23 cellular contexts compared by ENCODE assay signal in genomic region chr9:111886983-111887718, GRCh38. TPM values are rescaled to one million over a fixed set of nuclear protein-coding genes. Genes with fewer than 3 reads are reported as not detected.
DNase-seq lines count a peak whose midpoint lies in the region; ATAC-seq, FAIRE-seq and TF ChIP-seq lines count a peak whose summit lies in the region.
"Had no signal": no experiment of that assay in that cellular context is flagged by ENCODE, and none has a peak within 500 bp of the region (broad histone marks: within the 10 kb centered on the region; RNA-seq: fewer than 3 reads in every experiment).

No MANE protein-coding gene starts in this region.

- DNase-seq in GM12891 (ENCODE audit: insufficient read length, low spot score) (no peak), H54 (ENCODE audit: insufficient read length, low spot score) (no peak), OCI-LY7 (ENCODE audit: low spot score) (peak; percentile 33), esophagus muscularis mucosa (ENCODE audit: extremely low spot score) (peak; percentile 64), GM13976 (ENCODE audit: low spot score) (no peak), UCSD-AML1 (lab: John Stamatoyannopoulos, UW; ENCODE audit: unreplicated experiment) (no peak), heart left ventricle (no peak)
- no peak for DNase-seq in activated CD8-positive, alpha-beta memory T cell treated with anti-CD3 and anti-CD28 coated beads for 24 hours
- DNase-seq: Calu3; CD8-positive, alpha-beta memory T cell; DMS153; IMR-90; NCI-H1105; NCI-H146; NCI-H2029; NCI-H2227 treated with DMSO at 0.1 percent for 48 hours; NCI-H510A; NCI-H748 treated with DMSO at 0.1 percent for 48 hours; Peyer's patch; T-cell had no signal

- peaks cover 28% of the 10 kb centered on the region for H3K4me1 ChIP-seq in OCI-LY7 (ENCODE audit: insufficient read depth, low read length, poor library complexity, severe bottlenecking)
- peaks cover 0 to 1% (median 0%) of the 10 kb centered on the region in 4 donors for H3K4me1 ChIP-seq in esophagus muscularis mucosa
- H3K4me1 ChIP-seq in heart left ventricle = peaks cover 0 to 5% (median 0%) of the 10 kb centered on the region in 12 donors

- in situ Hi-C loops in GM13976 (cut with MboI; ENCODE audit: low sequenced_read_pairs, unreplicated experiment) = no loop called here

- FAIRE-seq in GM12891 (lab: Jason Lieb, UNC) = peak; percentile 79
- peak; percentile 20 for FAIRE-seq in H54 (lab: Jason Lieb, UNC)

- no TSS peak for BruUV-seq in OCI-LY7 (replicated peaks; lab: Mats Ljungman, UMichigan)

- CTCF ChIA-PET in OCI-LY7 (lab: Charles Lee; ENCODE audit: unreplicated experiment) = no interaction called here

- H3K9me3 ChIP-seq in OCI-LY7 (ENCODE audit: low read length) (no peaks in the 10 kb centered on the region), esophagus muscularis mucosa (no peaks in the 10 kb centered on the region), heart left ventricle (no peaks in the 10 kb centered on the region)
- H3K9me3 ChIP-seq: Peyer's patch had no signal

- no peak for ATAC-seq in heart left ventricle
- ATAC-seq: SK-N-SH treated with all-trans-retinoic acid at 6 μM for 48 hours, T-cell had no signal

- peak overlapping the region; percentile 18; the same call in 1 of the 2 replicates for H3K4me2 ChIP-seq in OCI-LY7 (ENCODE audit: low read length)

- WGBS in esophagus muscularis mucosa = 88% methylated on average over 19 of the region's 19 CpGs
- WGBS in heart left ventricle, 4 donors = 86 to 97% (median 92%) methylated on average over 19 of the region's 19 CpGs

- H2AFZ ChIP-seq in OCI-LY7 (ENCODE audit: low read length) = no peak overlapping the region

- TF ChIP-seq POLR2A in GM12891 (IDR thresholded peaks at IDR 0.05; ENCODE audit: low read depth, low read length) = no peak
- no peak for TF ChIP-seq POLR2A in H54 (IDR thresholded peaks at IDR 0.05; ENCODE audit: low read depth, low read length)
- no peak for TF ChIP-seq POLR2A in esophagus muscularis mucosa (IDR thresholded peaks at IDR 0.05; ENCODE audit: low read depth)
- TF ChIP-seq POLR2A in heart left ventricle (IDR thresholded peaks at IDR 0.05) = no peak

- H3K4me3 ChIP-seq in OCI-LY7 (ENCODE audit: low read depth, low read length, poor library complexity, severe bottlenecking) (no peak overlapping the region), esophagus muscularis mucosa (no peak overlapping the region), heart left ventricle (no peak overlapping the region)
- H3K4me3 ChIP-seq: Peyer's patch had no signal

- no peaks in the 10 kb centered on the region for H3K36me3 ChIP-seq in OCI-LY7 (ENCODE audit: insufficient read depth, low read length)
- H3K36me3 ChIP-seq in esophagus muscularis mucosa = no peaks in the 10 kb centered on the region
- H3K36me3 ChIP-seq in heart left ventricle = no peaks in the 10 kb centered on the region
- H3K36me3 ChIP-seq: Peyer's patch had no signal

- no peaks in the 10 kb centered on the region for H3K9me2 ChIP-seq in OCI-LY7 (ENCODE audit: insufficient read depth, low read length)

- no peak for TF ChIP-seq CTCF in OCI-LY7 (conservative IDR thresholded peaks at IDR 0.05; ENCODE audit: low read length)
- no peak for TF ChIP-seq CTCF in esophagus muscularis mucosa (IDR thresholded peaks at IDR 0.05)
- TF ChIP-seq CTCF in GM13976 (IDR thresholded peaks at IDR 0.05; ENCODE audit: borderline replicate concordance, control extremely low read depth, extremely low read depth, insufficient read depth, missing control alignments) = no peak
- TF ChIP-seq CTCF in heart left ventricle (IDR thresholded peaks at IDR 0.05) = no peak

- no peaks in the 10 kb centered on the region for H3K27me3 ChIP-seq in esophagus muscularis mucosa
- H3K27me3 ChIP-seq in heart left ventricle = no peaks in the 10 kb centered on the region
- H3K27me3 ChIP-seq: Peyer's patch had no signal

- POLR2A ChIA-PET in OCI-LY7 (lab: Charles Lee) = interaction anchor here (2.0 kb wide), 1 partner anchor 10 kb away, joined by 5 read pairs; no protein-coding TSS in a partner anchor

- no peaks in the 10 kb centered on the region for H3K79me2 ChIP-seq in OCI-LY7 (ENCODE audit: insufficient read depth, low read depth, low read length)

- TF ChIP-seq EP300 in esophagus muscularis mucosa (IDR thresholded peaks at IDR 0.05) = no peak

- H3K27ac ChIP-seq in OCI-LY7 (ENCODE audit: low read depth, low read length, poor library complexity, severe bottlenecking) (no peak overlapping the region), esophagus muscularis mucosa (replicated peaks in 1 of 4) (no peak overlapping the region), heart left ventricle (no peak overlapping the region)
- H3K27ac ChIP-seq: C4-2B, HL-60, Peyer's patch had no signal

- H4K20me1 ChIP-seq in OCI-LY7 (ENCODE audit: insufficient read depth, low read length) = no peaks in the 10 kb centered on the region

- intact Hi-C loops in OCI-LY7 (cut with micrococcal nuclease; ENCODE audit: unreplicated experiment) = no loop called here
- intact Hi-C loops in esophagus muscularis mucosa (cut with DNase I) = no loop called here
- intact Hi-C loops in heart left ventricle (cut with DNase I) = loop anchor here in 1 of 10 donors (10.0 kb wide), 1 partner anchor 92 kb away; the partner anchor contains the start of gene SHOC1

TF ChIP-seq in GM12891, 5 proteins besides CTCF, POLR2A, EP300 and RAD21:
- TF ChIP-seq POU2F2 (IDR thresholded peaks at IDR 0.05; ENCODE audit: low read depth, low read length) (no peak), TAF1 (IDR thresholded peaks at IDR 0.05; ENCODE audit: low read depth, low read length) (no peak), SPI1 (IDR thresholded peaks at IDR 0.05; ENCODE audit: low read depth, low read length) (no peak), POLR2AphosphoS5 (IDR thresholded peaks at IDR 0.05; ENCODE audit: low read depth, low read length) (no peak), PAX5 (IDR thresholded peaks at IDR 0.05; ENCODE audit: insufficient read depth, low read length, severe bottlenecking) (no peak)

RNA-seq across cellular contexts. Expression of gene UGCG, which starts 9.5 kb away (rescaled TPM):
- polyA plus RNA-seq in GM12891 (2012; ENCODE audit: low read depth, missing spikeins) = 33.7 TPM
- total RNA-seq in OCI-LY7 (2014; rRNA removed; shearing (Covaris generic)) = 12.0 and 14.7 TPM in 2 replicates
- total RNA-seq in OCI-LY7 (2022) (12.9 and 16.5 TPM in 2 replicates), esophagus muscularis mucosa (10 to 100 TPM; 24.5 to 87.8 (median 33.5) TPM), heart left ventricle (10 to 100 TPM; 10.5 to 52.0 (median 17.5) TPM)
- polyA plus RNA-seq in heart left ventricle = 10 to 100 TPM in 1 of 2 donors, 1 to 10 TPM in 1; 10.0 to 21.3 TPM

Comparison
In these comparisons a context has a peak if more than half of its experiments do, and no peak if none do; other contexts are left out.
1. DNase-seq: peak in OCI-LY7 (single experiment) and esophagus muscularis mucosa (single experiment); none in GM12891 (single experiment), H54 (single experiment), activated CD8-positive, alpha-beta memory T cell treated with anti-CD3 and anti-CD28 coated beads for 24 hours (single experiment), GM13976 (single experiment), UCSD-AML1 (single experiment) and heart left ventricle (0 of 5).